In genomic region chr5:63697811-63698210, GRCh38 we compare ENCODE assay signal across 15 cellular contexts.
"Had no signal": no experiment of that assay in that cellular context is flagged by ENCODE, and none has a peak within 500 bp of the region (broad histone marks: within the 10 kb centered on the region; RNA-seq: fewer than 3 reads in every experiment).

No MANE protein-coding gene starts in this region.

- H3K4me1 Mint-ChIP-seq: neural progenitor cell; stimulated activated memory B cell treated with anti-CD40 and anti-IgM and Interleukin-4, amounts not matched to agents 10 μg/mL and 1 μg/mL and 100 μg/mL, for 72 hours had no signal

- DNase-seq: effector memory CD4-positive, alpha-beta T cell; foreskin keratinocyte; islet precursor cell; mammary epithelial cell; ovary; right cardiac atrium; stimulated activated CD4-positive, alpha-beta T cell treated with anti-CD3 and anti-CD28 coated beads, Interleukin-15, amount 100 ng/mL, for 24 hours; stimulated activated CD4-positive, alpha-beta T cell treated with anti-CD3 and anti-CD28 coated beads, Interleukin-1b, Interleukin-23, amount 100 ng/mL, for 48 hours; stimulated activated CD4-positive, alpha-beta T cell treated with anti-CD3 and anti-CD28 coated beads, Interleukin-4, amount 100 ng/mL, for 24 hours; testis; transverse colon had no signal

- H3K9me3 Mint-ChIP-seq: natural killer cell treated with Interleukin-12 subunit alpha and Interleukin-12 subunit beta and Interleukin-15 and Interleukin-18, amount 100 ng/mL, for 72 hours; neural progenitor cell; stimulated activated memory B cell treated with anti-CD40 and anti-IgM and Interleukin-4, amounts not matched to agents 10 μg/mL and 1 μg/mL and 100 μg/mL, for 72 hours had no signal

- H3K27me3 Mint-ChIP-seq: natural killer cell treated with Interleukin-12 subunit alpha and Interleukin-12 subunit beta and Interleukin-15 and Interleukin-18, amount 100 ng/mL, for 72 hours; stimulated activated memory B cell treated with anti-CD40 and anti-IgM and Interleukin-4, amounts not matched to agents 10 μg/mL and 1 μg/mL and 100 μg/mL, for 72 hours; stimulated activated naive CD8-positive, alpha-beta T cell treated with anti-CD3 and anti-CD28 coated beads, Interleukin-15, Interleukin-2, amounts not matched to agents 100 ng/mL and 50 ng/mL, for 24 hours had no signal

- H3K4me3 Mint-ChIP-seq: natural killer cell treated with Interleukin-12 subunit alpha and Interleukin-12 subunit beta and Interleukin-15 and Interleukin-18, amount 100 ng/mL, for 72 hours; neural progenitor cell; stimulated activated memory B cell treated with anti-CD40 and anti-IgM and Interleukin-4, amounts not matched to agents 10 μg/mL and 1 μg/mL and 100 μg/mL, for 72 hours; stimulated activated naive CD8-positive, alpha-beta T cell treated with anti-CD3 and anti-CD28 coated beads, Interleukin-15, Interleukin-2, amounts not matched to agents 100 ng/mL and 50 ng/mL, for 24 hours had no signal

- H3K27ac Mint-ChIP-seq: natural killer cell treated with Interleukin-12 subunit alpha and Interleukin-12 subunit beta and Interleukin-15 and Interleukin-18, amount 100 ng/mL, for 72 hours; neural progenitor cell; stimulated activated memory B cell treated with anti-CD40 and anti-IgM and Interleukin-4, amounts not matched to agents 10 μg/mL and 1 μg/mL and 100 μg/mL, for 72 hours; stimulated activated naive CD8-positive, alpha-beta T cell treated with anti-CD3 and anti-CD28 coated beads, Interleukin-15, Interleukin-2, amounts not matched to agents 100 ng/mL and 50 ng/mL, for 24 hours had no signal

- H3K36me3 Mint-ChIP-seq: natural killer cell treated with Interleukin-12 subunit alpha and Interleukin-12 subunit beta and Interleukin-15 and Interleukin-18, amount 100 ng/mL, for 72 hours; neural progenitor cell; stimulated activated memory B cell treated with anti-CD40 and anti-IgM and Interleukin-4, amounts not matched to agents 10 μg/mL and 1 μg/mL and 100 μg/mL, for 72 hours had no signal
